Comparison of ENCODE assay signal across 1 cellular context in genomic region chr6:159980474-159980873, GRCh38.
TF ChIP-seq lines count a peak whose summit lies in the region.

No MANE protein-coding gene starts in this region.

TF ChIP-seq in GM12878, 131 proteins besides CTCF, POLR2A, EP300 and RAD21:
- TF ChIP-seq RELB (IDR thresholded peaks at IDR 0.05; ENCODE audit: low read depth) (no peak), RBBP5 (conservative IDR thresholded peaks at IDR 0.05) (no peak), BCL11A (IDR thresholded peaks at IDR 0.05; ENCODE audit: low read depth, low read length) (no peak), SMARCA5 (IDR thresholded peaks at IDR 0.05) (no peak), ZZZ3 (IDR thresholded peaks at IDR 0.05; ENCODE audit: control insufficient read depth, insufficient read length, low read depth) (no peak), MXI1 (IDR thresholded peaks at IDR 0.05; ENCODE audit: low read depth, low read length) (no peak), SMAD1 (IDR thresholded peaks at IDR 0.05; ENCODE audit: low read depth, partially characterized antibody) (no peak)
- TF ChIP-seq, protein P1, sequence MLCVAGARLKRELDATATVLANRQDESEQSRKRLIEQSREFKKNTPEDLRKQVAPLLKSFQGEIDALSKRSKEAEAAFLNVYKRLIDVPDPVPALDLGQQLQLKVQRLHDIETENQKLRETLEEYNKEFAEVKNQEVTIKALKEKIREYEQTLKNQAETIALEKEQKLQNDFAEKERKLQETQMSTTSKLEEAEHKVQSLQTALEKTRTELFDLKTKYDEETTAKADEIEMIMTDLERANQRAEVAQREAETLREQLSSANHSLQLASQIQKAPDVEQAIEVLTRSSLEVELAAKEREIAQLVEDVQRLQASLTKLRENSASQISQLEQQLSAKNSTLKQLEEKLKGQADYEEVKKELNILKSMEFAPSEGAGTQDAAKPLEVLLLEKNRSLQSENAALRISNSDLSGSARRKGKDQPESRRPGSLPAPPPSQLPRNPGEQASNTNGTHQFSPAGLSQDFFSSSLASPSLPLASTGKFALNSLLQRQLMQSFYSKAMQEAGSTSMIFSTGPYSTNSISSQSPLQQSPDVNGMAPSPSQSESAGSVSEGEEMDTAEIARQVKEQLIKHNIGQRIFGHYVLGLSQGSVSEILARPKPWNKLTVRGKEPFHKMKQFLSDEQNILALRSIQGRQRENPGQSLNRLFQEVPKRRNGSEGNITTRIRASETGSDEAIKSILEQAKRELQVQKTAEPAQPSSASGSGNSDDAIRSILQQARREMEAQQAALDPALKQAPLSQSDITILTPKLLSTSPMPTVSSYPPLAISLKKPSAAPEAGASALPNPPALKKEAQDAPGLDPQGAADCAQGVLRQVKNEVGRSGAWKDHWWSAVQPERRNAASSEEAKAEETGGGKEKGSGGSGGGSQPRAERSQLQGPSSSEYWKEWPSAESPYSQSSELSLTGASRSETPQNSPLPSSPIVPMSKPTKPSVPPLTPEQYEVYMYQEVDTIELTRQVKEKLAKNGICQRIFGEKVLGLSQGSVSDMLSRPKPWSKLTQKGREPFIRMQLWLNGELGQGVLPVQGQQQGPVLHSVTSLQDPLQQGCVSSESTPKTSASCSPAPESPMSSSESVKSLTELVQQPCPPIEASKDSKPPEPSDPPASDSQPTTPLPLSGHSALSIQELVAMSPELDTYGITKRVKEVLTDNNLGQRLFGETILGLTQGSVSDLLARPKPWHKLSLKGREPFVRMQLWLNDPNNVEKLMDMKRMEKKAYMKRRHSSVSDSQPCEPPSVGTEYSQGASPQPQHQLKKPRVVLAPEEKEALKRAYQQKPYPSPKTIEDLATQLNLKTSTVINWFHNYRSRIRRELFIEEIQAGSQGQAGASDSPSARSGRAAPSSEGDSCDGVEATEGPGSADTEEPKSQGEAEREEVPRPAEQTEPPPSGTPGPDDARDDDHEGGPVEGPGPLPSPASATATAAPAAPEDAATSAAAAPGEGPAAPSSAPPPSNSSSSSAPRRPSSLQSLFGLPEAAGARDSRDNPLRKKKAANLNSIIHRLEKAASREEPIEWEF (IDR thresholded peaks at IDR 0.05; ENCODE audit: insufficient replicate concordance, low read depth, low read length): no peak
- TF ChIP-seq, protein P2, sequence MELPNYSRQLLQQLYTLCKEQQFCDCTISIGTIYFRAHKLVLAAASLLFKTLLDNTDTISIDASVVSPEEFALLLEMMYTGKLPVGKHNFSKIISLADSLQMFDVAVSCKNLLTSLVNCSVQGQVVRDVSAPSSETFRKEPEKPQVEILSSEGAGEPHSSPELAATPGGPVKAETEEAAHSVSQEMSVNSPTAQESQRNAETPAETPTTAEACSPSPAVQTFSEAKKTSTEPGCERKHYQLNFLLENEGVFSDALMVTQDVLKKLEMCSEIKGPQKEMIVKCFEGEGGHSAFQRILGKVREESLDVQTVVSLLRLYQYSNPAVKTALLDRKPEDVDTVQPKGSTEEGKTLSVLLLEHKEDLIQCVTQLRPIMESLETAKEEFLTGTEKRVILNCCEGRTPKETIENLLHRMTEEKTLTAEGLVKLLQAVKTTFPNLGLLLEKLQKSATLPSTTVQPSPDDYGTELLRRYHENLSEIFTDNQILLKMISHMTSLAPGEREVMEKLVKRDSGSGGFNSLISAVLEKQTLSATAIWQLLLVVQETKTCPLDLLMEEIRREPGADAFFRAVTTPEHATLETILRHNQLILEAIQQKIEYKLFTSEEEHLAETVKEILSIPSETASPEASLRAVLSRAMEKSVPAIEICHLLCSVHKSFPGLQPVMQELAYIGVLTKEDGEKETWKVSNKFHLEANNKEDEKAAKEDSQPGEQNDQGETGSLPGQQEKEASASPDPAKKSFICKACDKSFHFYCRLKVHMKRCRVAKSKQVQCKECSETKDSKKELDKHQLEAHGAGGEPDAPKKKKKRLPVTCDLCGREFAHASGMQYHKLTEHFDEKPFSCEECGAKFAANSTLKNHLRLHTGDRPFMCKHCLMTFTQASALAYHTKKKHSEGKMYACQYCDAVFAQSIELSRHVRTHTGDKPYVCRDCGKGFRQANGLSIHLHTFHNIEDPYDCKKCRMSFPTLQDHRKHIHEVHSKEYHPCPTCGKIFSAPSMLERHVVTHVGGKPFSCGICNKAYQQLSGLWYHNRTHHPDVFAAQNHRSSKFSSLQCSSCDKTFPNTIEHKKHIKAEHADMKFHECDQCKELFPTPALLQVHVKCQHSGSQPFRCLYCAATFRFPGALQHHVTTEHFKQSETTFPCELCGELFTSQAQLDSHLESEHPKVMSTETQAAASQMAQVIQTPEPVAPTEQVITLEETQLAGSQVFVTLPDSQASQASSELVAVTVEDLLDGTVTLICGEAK (IDR thresholded peaks at IDR 0.05; ENCODE audit: borderline replicate concordance): no peak
